Comparison of ENCODE assay signal across 12 cellular contexts in genomic region chr10:110613996-110614495, GRCh38. TPM values are rescaled to one million over a fixed set of nuclear protein-coding genes. Genes with fewer than 3 reads are reported as not detected.
DNase-seq lines count a peak whose midpoint lies in the region; ATAC-seq and TF ChIP-seq lines count a peak whose summit lies in the region.
"Had no signal": no experiment of that assay in that cellular context is flagged by ENCODE, and none has a peak within 500 bp of the region (broad histone marks: within the 10 kb centered on the region; RNA-seq: fewer than 3 reads in every experiment).

No MANE protein-coding gene starts in this region.

- no peak overlapping the region for H2BK5ac ChIP-seq in neuronal stem cell (ENCODE audit: low read length)

- H3K36me3 ChIP-seq in OCI-LY3 (replicated peaks; ENCODE audit: low read depth, low read length): peaks cover 6% of the 10 kb centered on the region
- no peaks in the 10 kb centered on the region for H3K36me3 ChIP-seq in neuronal stem cell (replicated peaks in 1 of 2; ENCODE audit: control insufficient read depth in 2 of 2, insufficient read depth in 2 of 2, low read length in 2 of 2)

- no peaks in the 10 kb centered on the region for H4K20me1 ChIP-seq in OCI-LY3 (ENCODE audit: insufficient read depth, low read length)

- H2BK12ac ChIP-seq in neuronal stem cell (ENCODE audit: low read length): no peak overlapping the region

- no peak overlapping the region for H3K9ac ChIP-seq in OCI-LY3 (ENCODE audit: low read length)
- H3K9ac ChIP-seq in neuronal stem cell (ENCODE audit: low read depth, low read length, poor library complexity): no peak overlapping the region

- H3K27me3 ChIP-seq in OCI-LY3 (ENCODE audit: low read depth, low read length) (no peaks in the 10 kb centered on the region), neuronal stem cell (ENCODE audit: control insufficient read depth in 3 of 3, insufficient read depth in 3 of 3, low read depth in 1 of 3, low read length in 3 of 3) (peaks cover 0 to 13% (median 0%) of the 10 kb centered on the region in 3 experiments)

- H3K79me2 ChIP-seq in OCI-LY3 (ENCODE audit: low read length): no peaks in the 10 kb centered on the region

- H3K9me3 ChIP-seq in OCI-LY3 (ENCODE audit: insufficient read depth, low read length) (peaks cover 5% of the 10 kb centered on the region; the same call in 1 of the 2 replicates), neuronal stem cell (replicated peaks in 1 of 2; ENCODE audit: control insufficient read depth in 2 of 2, insufficient read depth in 1 of 2, low read depth in 1 of 2, low read length in 2 of 2) (no peaks in the 10 kb centered on the region)

- peak; percentile 65 for ATAC-seq in GM18873 (IDR thresholded peaks at IDR 0.05; ENCODE audit: low FRiP score, unreplicated experiment)
- peak; percentile 50 for ATAC-seq in HG02678 (IDR thresholded peaks at IDR 0.05; ENCODE audit: unreplicated experiment)

- TF ChIP-seq CTCF in GM13977 (IDR thresholded peaks at IDR 0.05; ENCODE audit: extremely low read depth, insufficient read depth, missing control alignments) (no peak), OCI-LY3 (IDR thresholded peaks at IDR 0.05; ENCODE audit: low read depth, low read length) (no peak)

- peak; percentile 29 for DNase-seq in GM13977 (ENCODE audit: low spot score)
- DNase-seq in NCI-H526 treated with DMSO at 0.1 percent for 48 hours (lab: John Stamatoyannopoulos, UW): no peak
- no peak for DNase-seq in NCI-H82 treated with DMSO at 0.1 percent for 48 hours (lab: John Stamatoyannopoulos, UW; ENCODE audit: unreplicated experiment)
- no peak for DNase-seq in middle frontal gyrus (ENCODE audit: extremely low spot score, low spot score)
- no peak for DNase-seq in neuronal stem cell (ENCODE audit: low spot score)
- DNase-seq: activated CD8-positive, alpha-beta memory T cell treated with anti-CD3 and anti-CD28 coated beads for 24 hours; cerebellar nuclear complex; NCI-H1048 had no signal

- H3K14ac ChIP-seq in neuronal stem cell (ENCODE audit: low read length): no peak overlapping the region

- no peaks in the 10 kb centered on the region for H3K79me1 ChIP-seq in neuronal stem cell (ENCODE audit: low read depth, low read length)

- H3K4me3 ChIP-seq in OCI-LY3 (ENCODE audit: low read length): no peak overlapping the region
- no peak overlapping the region for H3K4me3 ChIP-seq in neuronal stem cell (ENCODE audit: low read length in 2 of 2)

- H3K27ac ChIP-seq in OCI-LY3 (ENCODE audit: low read length) (peak overlapping the region; percentile 17; the same call in 1 of the 2 replicates), neuronal stem cell (replicated peaks; ENCODE audit: low read length) (no peak overlapping the region)
- H3K27ac ChIP-seq: epithelial cell of prostate had no signal

- no peak overlapping the region for H3K23ac ChIP-seq in neuronal stem cell (ENCODE audit: low read depth, low read length, poor library complexity)

- peak overlapping the region; percentile 40; the same call in 1 of the 2 replicates for H3K4me2 ChIP-seq in OCI-LY3 (ENCODE audit: low read length)
- no peak overlapping the region for H3K4me2 ChIP-seq in neuronal stem cell (ENCODE audit: insufficient read depth, low read length, poor library complexity, severe bottlenecking)

- H4K91ac ChIP-seq in neuronal stem cell (ENCODE audit: low read depth, low read length, poor library complexity): no peak overlapping the region

- H3K4me1 ChIP-seq in OCI-LY3 (ENCODE audit: low read length) (peaks cover 30% of the 10 kb centered on the region), neuronal stem cell (ENCODE audit: control insufficient read depth in 2 of 2, insufficient read depth in 1 of 2, low read depth in 1 of 2, low read length in 2 of 2) (peaks cover 0 to 10% of the 10 kb centered on the region in 2 donors)

- no CpG with 5 or more reads among the region's 9 CpGs for WGBS in neuronal stem cell (ENCODE audit: extremely low coverage in 2 of 2, insufficient read length in 2 of 2, insufficient replicate concordance in 1 of 2), 2 donors

- no peak overlapping the region for H4K8ac ChIP-seq in neuronal stem cell (ENCODE audit: low read depth, low read length)

- H3K18ac ChIP-seq in neuronal stem cell (ENCODE audit: low read length): no peak overlapping the region

- no peak overlapping the region for H2BK120ac ChIP-seq in neuronal stem cell (ENCODE audit: low read depth, low read length)

- H2BK15ac ChIP-seq in neuronal stem cell (ENCODE audit: low read length): no peak overlapping the region

- in situ Hi-C loops in GM13977 (cut with MboI; ENCODE audit: low pct_unique_long_range_greater_than_20kb, low sequenced_read_pairs, unreplicated experiment): loop anchor here (25.0 kb wide), 1 partner anchor 298 kb away; the partner anchor contains the start of genes BBIP1 and SHOC2

- H3K4ac ChIP-seq in neuronal stem cell (ENCODE audit: low read length): no peak overlapping the region

- H2AFZ ChIP-seq in OCI-LY3 (ENCODE audit: low read depth, low read length) (no peak overlapping the region), neuronal stem cell (ENCODE audit: low read length) (no peak overlapping the region)

- no peak overlapping the region for H2AK5ac ChIP-seq in neuronal stem cell (ENCODE audit: low read depth, low read length)

RNA-seq across cellular contexts. Expression of gene RBM20, which starts 30.1 kb away (rescaled TPM):
- polyA plus RNA-seq in neuronal stem cell (2013, experiment 1 of 2): 0.56 TPM
- 0.48 TPM for polyA plus RNA-seq in neuronal stem cell (2013, experiment 2 of 2)

RNA-seq across cellular contexts. Expression of gene SMC3, which starts 46.6 kb away (rescaled TPM):
- 85.0 TPM for polyA plus RNA-seq in neuronal stem cell (2013, experiment 1 of 2)
- polyA plus RNA-seq in neuronal stem cell (2013, experiment 2 of 2): 86.3 TPM
